8 cellular contexts compared by ENCODE assay signal in the genomic region with DNA sequence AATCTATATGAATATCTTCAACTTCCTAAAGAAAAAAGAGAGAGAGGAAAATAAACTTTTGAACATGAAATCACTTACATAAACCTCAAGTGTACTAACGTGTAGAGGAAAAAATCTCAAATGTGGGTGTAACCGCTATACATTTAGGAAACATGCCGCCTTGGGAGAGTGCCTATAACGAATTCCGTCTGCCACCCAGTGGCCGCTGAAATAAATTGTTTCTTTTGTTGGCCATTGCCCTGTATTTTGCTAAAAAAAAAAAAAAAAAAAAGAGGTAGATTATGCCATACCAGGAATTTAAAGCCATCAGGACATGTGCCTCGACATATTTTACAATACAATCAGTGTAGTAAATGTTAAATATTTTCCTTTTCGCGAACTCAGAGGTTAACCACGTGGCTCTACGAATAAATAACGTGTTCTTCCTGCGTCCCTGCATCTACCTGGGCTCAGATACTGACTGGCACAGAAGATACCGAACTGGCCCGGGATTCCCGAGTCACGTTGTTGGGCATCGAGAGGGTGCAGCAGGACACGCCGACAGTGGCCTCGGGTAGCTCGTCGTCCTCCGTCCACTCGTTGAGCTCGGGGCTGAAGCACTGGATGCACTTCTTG. TPM values are rescaled to one million over a fixed set of nuclear protein-coding genes. Genes with fewer than 3 reads are reported as not detected.
A peak's percentile ranks its signal among the peaks of the same experiment; 100 is the strongest.
DNase-seq lines count a peak whose midpoint lies in the region; ATAC-seq, FAIRE-seq and TF ChIP-seq lines count a peak whose summit lies in the region.

No MANE protein-coding gene starts in this region.

- peak; percentile 55 to 86 (median 70) for DNase-seq in CD4-positive, CD25-positive, alpha-beta regulatory T cell
- DNase-seq in KG1 (lab: John Stamatoyannopoulos, UW) (peak; percentile 78), RCC 7860 (ENCODE audit: low spot score) (peak; percentile 54), fibroblast of villous mesenchyme (ENCODE audit: low read depth) (peak; percentile 79), substantia nigra (lab: John Stamatoyannopoulos, UW) (peak in 30 of 49 donors; percentile 9 to 72 (median 42))
- peak; percentile 26 to 48 for DNase-seq in activated T-helper 1 cell treated with anti-CD3 and anti-CD28 coated beads, Interleukin-2, amount 50 U/mL, for 16 hours (ENCODE audit: low read depth in 1 of 2, low spot score in 1 of 2)

- TF ChIP-seq CTCF in fibroblast of villous mesenchyme (IDR thresholded peaks at IDR 0.05; ENCODE audit: insufficient read depth, low read depth, low read length), result peak; percentile 54

- ATAC-seq in CD4-positive, CD25-positive, alpha-beta regulatory T cell (ENCODE audit: low read depth in 2 of 2), result peak; percentile 22 to 28
- ATAC-seq in GM21367 (IDR thresholded peaks at IDR 0.05; ENCODE audit: unreplicated experiment), result peak; percentile 36

- H3K27ac Mint-ChIP-seq in CD4-positive, CD25-positive, alpha-beta regulatory T cell, result peak overlapping the region; percentile 56 to 82 (median 69)

- H3K27me3 ChIP-seq in CD4-positive, CD25-positive, alpha-beta regulatory T cell (ENCODE audit: control insufficient read depth, insufficient read depth, low read length), result peaks cover 11% of the 10 kb centered on the region
- peaks cover 18% of the 10 kb centered on the region for H3K27me3 ChIP-seq in neuron (ENCODE audit: insufficient read depth, low read length)

- no peaks in the 10 kb centered on the region for H3K9me3 ChIP-seq in CD4-positive, CD25-positive, alpha-beta regulatory T cell (ENCODE audit: control insufficient read depth in 2 of 2, low read length in 2 of 2)
- no peaks in the 10 kb centered on the region for H3K9me3 ChIP-seq in neuron (ENCODE audit: low read length)

- H3K36me3 Mint-ChIP-seq in CD4-positive, CD25-positive, alpha-beta regulatory T cell, result no peaks in the 10 kb centered on the region

- H2AFZ ChIP-seq in neuron (ENCODE audit: low read depth, low read length), result peak overlapping the region; percentile 35

- no peaks in the 10 kb centered on the region for H3K36me3 ChIP-seq in CD4-positive, CD25-positive, alpha-beta regulatory T cell (ENCODE audit: control insufficient read depth, insufficient read depth, low read length)
- no peaks in the 10 kb centered on the region for H3K36me3 ChIP-seq in neuron (ENCODE audit: insufficient read depth, low read length)

- H3K4me1 Mint-ChIP-seq in CD4-positive, CD25-positive, alpha-beta regulatory T cell, result peaks cover 18 to 32% (median 21%) of the 10 kb centered on the region in 4 donors

- peaks cover 0 to 3% (median 0%) of the 10 kb centered on the region in 7 donors for H3K9me3 Mint-ChIP-seq in CD4-positive, CD25-positive, alpha-beta regulatory T cell

- H3K27ac ChIP-seq in CD4-positive, CD25-positive, alpha-beta regulatory T cell (ENCODE audit: insufficient read depth, low read length, poor library complexity, severe bottlenecking), result peak overlapping the region; percentile 18
- H3K27ac ChIP-seq in substantia nigra (ENCODE audit: low read depth, low read length, poor library complexity, severe bottlenecking), result peak overlapping the region; percentile 55

- peak overlapping the region; percentile 91 to 93 (median 92) for H3K4me3 Mint-ChIP-seq in CD4-positive, CD25-positive, alpha-beta regulatory T cell

- H3K4me1 ChIP-seq in CD4-positive, CD25-positive, alpha-beta regulatory T cell (ENCODE audit: control insufficient read depth, insufficient read depth, low read length, poor library complexity, severe bottlenecking), result peaks cover 30% of the 10 kb centered on the region
- peaks cover 12% of the 10 kb centered on the region for H3K4me1 ChIP-seq in neuron (ENCODE audit: insufficient read depth, low read length)

- H3K27me3 Mint-ChIP-seq in CD4-positive, CD25-positive, alpha-beta regulatory T cell, result peaks cover 27% of the 10 kb centered on the region

- peak; percentile 70 for FAIRE-seq in RCC 7860 (lab: Jason Lieb, UNC)

- H3K4me3 ChIP-seq in CD4-positive, CD25-positive, alpha-beta regulatory T cell (ENCODE audit: low read depth, low read length), result peak overlapping the region; percentile 88
- peak overlapping the region; percentile 55 for H3K4me3 ChIP-seq in fibroblast of villous mesenchyme (ENCODE audit: low read depth, low read length)
- H3K4me3 ChIP-seq in neuron (ENCODE audit: low read length), result peak overlapping the region; percentile 41

RNA-seq across cellular contexts. Expression of gene KLHL31, which starts 14.3 kb away (rescaled TPM):
- total RNA-seq in CD4-positive, CD25-positive, alpha-beta regulatory T cell, result not detected
- polyA plus RNA-seq in CD4-positive, CD25-positive, alpha-beta regulatory T cell, result not detected
- total RNA-seq in fibroblast of villous mesenchyme, result under 0.01 TPM in 1 of 2 replicates, not detected in the other

Comparison
In these comparisons a context has a peak if more than half of its experiments do, and no peak if none do; other contexts are left out.
1. Peak in every context shown above with its lines: DNase-seq, ATAC-seq, H3K4me3 ChIP-seq and H3K27ac ChIP-seq.